ENCODE assay signal across 15 cellular contexts in the genomic region with DNA sequence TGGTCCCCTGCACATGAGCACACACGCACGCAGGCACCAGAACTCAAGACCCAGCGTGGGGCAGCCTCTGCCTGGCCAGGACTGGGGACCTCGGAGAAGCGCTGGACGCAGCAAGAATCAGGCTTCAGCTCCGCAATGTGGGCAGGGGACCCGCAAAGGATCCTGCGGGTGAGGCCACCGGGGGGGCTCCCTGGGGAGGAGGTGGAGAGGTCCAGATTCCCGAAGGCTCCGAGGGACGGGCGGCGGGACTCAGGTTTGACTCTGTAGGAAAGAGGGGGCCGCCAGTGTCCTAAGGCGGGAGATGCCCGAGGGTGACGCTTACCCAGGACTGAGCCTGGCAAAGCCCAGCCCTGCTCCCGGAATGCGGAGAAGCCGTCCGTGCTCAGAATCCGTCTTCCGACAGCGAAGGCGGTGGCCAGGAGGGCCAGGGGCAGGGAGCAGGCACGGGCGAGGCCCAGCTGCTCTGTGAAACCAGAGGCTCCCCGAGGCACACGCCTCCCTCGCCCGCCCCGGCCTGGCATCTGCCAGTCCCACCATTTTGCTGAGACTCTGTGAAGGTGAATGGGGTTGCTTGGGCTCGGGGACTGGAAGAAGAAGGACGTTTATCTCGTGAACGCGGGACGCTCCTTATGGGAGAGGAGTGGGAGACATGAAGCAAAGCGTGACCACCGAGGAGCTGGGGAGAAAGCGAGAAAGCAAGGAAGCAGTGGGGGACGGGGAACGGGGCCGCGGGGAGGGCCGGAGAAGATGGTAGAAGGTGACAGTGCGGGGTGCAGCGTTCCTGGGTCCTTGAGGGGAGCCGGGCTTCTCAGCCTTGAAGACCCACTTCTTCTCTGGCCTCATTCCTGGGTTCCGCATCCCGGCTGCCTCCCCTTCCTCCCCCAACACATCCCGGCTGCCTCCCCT.
A peak's percentile ranks its signal among the peaks of the same experiment; 100 is the strongest.
DNase-seq lines count a peak whose midpoint lies in the region; ATAC-seq and TF ChIP-seq lines count a peak whose summit lies in the region.
"Had no signal": no experiment of that assay in that cellular context is flagged by ENCODE, and none has a peak within 500 bp of the region (broad histone marks: within the 10 kb centered on the region; RNA-seq: fewer than 3 reads in every experiment).

No MANE protein-coding gene starts in this region.

- H3K9me3 ChIP-seq in left ventricle myocardium inferior (replicated peaks) (no peaks in the 10 kb centered on the region), sigmoid colon (no peaks in the 10 kb centered on the region)

- TF ChIP-seq CTCF in left ventricle myocardium inferior (IDR thresholded peaks at IDR 0.05; ENCODE audit: borderline replicate concordance) (no peak), sigmoid colon (IDR thresholded peaks at IDR 0.05) (no peak)

- no peak overlapping the region for H3K27ac ChIP-seq in left ventricle myocardium inferior (replicated peaks)
- no peak overlapping the region for H3K27ac ChIP-seq in sigmoid colon
- H3K27ac ChIP-seq: PC-9 had no signal

- no peak for TF ChIP-seq POLR2A in sigmoid colon (IDR thresholded peaks at IDR 0.05)

- H3K36me3 ChIP-seq in left ventricle myocardium inferior (no peaks in the 10 kb centered on the region), sigmoid colon (no peaks in the 10 kb centered on the region)

- H3K4me3 ChIP-seq in left ventricle myocardium inferior, result no peak overlapping the region
- H3K4me3 ChIP-seq in sigmoid colon, result no peak overlapping the region
- H3K4me3 ChIP-seq: PC-9 had no signal

- H3K27me3 ChIP-seq in left ventricle myocardium inferior (ENCODE audit: low read depth), result peaks cover 10% of the 10 kb centered on the region
- peaks cover 0 to 39% (median 10%) of the 10 kb centered on the region in 3 donors for H3K27me3 ChIP-seq in sigmoid colon

- TF ChIP-seq EP300 in sigmoid colon (IDR thresholded peaks at IDR 0.05), result no peak

- peak; percentile 66 for DNase-seq in cardiac septum (ENCODE audit: low spot score)
- no peak for DNase-seq in left ventricle myocardium inferior
- peak; percentile 38 for DNase-seq in left lobe of liver (ENCODE audit: low spot score)
- peak; percentile 59 for DNase-seq in sigmoid colon
- DNase-seq in RKO (ENCODE audit: low spot score), result no peak
- DNase-seq in SKM-1 treated with dmso at 0.1 percent for 144 hours (lab: John Stamatoyannopoulos, UW; ENCODE audit: unreplicated experiment), result no peak
- no peak for DNase-seq in NCI-H2107 treated with DMSO at 0.1 percent for 48 hours (lab: John Stamatoyannopoulos, UW; ENCODE audit: unreplicated experiment)
- DNase-seq: C1 segment of cervical spinal cord, DND-41, HCEC 1CT, NCI-H1048, NCI-H2029 treated with DMSO at 0.1 percent for 48 hours, PC-9 had no signal

- 93% methylated on average over 54 of the region's 54 CpGs for WGBS in sigmoid colon, 2 donors

- no peak for ATAC-seq in left lobe of liver
- ATAC-seq in HG03025 (IDR thresholded peaks at IDR 0.05; ENCODE audit: low FRiP score, unreplicated experiment), result no peak
- ATAC-seq: Right ventricle myocardium inferior had no signal

- no peaks in the 10 kb centered on the region for H3K4me1 ChIP-seq in left ventricle myocardium inferior
- H3K4me1 ChIP-seq in sigmoid colon, result peaks cover 0 to 20% (median 7%) of the 10 kb centered on the region in 4 donors

- intact Hi-C loops in cardiac septum (cut with DNase I) (no loop called here), left ventricle myocardium inferior (cut with micrococcal nuclease) (no loop called here), sigmoid colon (cut with DNase I) (no loop called here)

Comparison
In these comparisons a context has a peak if more than half of its experiments do, and no peak if none do; other contexts are left out.
1. DNase-seq: peak in cardiac septum (single experiment), left lobe of liver (single experiment) and sigmoid colon (single experiment); none in left ventricle myocardium inferior (single experiment), RKO (single experiment), SKM-1 treated with dmso at 0.1 percent for 144 hours (single experiment) and NCI-H2107 treated with DMSO at 0.1 percent for 48 hours (single experiment).